ENCODE assay signal across 26 cellular contexts in genomic region chr9:20754556-20754955, GRCh38.
DNase-seq lines count a peak whose midpoint lies in the region; ATAC-seq and TF ChIP-seq lines count a peak whose summit lies in the region.
"Had no signal": no experiment of that assay in that cellular context is flagged by ENCODE, and none has a peak within 500 bp of the region (broad histone marks: within the 10 kb centered on the region; RNA-seq: fewer than 3 reads in every experiment).

No MANE protein-coding gene starts in this region.

- H3K27ac ChIP-seq in endodermal cell (ENCODE audit: low read depth, low read length): no peak overlapping the region
- H3K27ac ChIP-seq: dorsolateral prefrontal cortex, HL-60, lower lobe of right lung, parathyroid adenoma had no signal

- no peaks in the 10 kb centered on the region for H3K27me3 Mint-ChIP-seq in endodermal cell (ENCODE audit: insufficient read depth)
- H3K27me3 Mint-ChIP-seq: CD4-positive, alpha-beta T cell had no signal

- H3K4me3 ChIP-seq in skeletal muscle cell (ENCODE audit: low read depth, low read length): no peak overlapping the region
- no peak overlapping the region for H3K4me3 ChIP-seq in mucosa of descending colon
- no peak overlapping the region for H3K4me3 ChIP-seq in endodermal cell (ENCODE audit: low read length)
- H3K4me3 ChIP-seq: dorsolateral prefrontal cortex, lower lobe of right lung had no signal

- intact Hi-C loops in head of caudate nucleus (cut with DNase I): no loop called here
- intact Hi-C loops in mucosa of descending colon (cut with DNase I, micrococcal nuclease): no loop called here

- DNase-seq in GM04503 (ENCODE audit: low read depth) (peak; percentile 27), RPMI7951 (ENCODE audit: low read depth) (peak; percentile 15), skeletal muscle cell (ENCODE audit: low read depth) (peak; percentile 1), head of caudate nucleus (no peak), mucosa of descending colon (no peak), endodermal cell (no peak)
- DNase-seq: activated CD4-positive, alpha-beta T cell treated with anti-CD3 and anti-CD28 coated beads, Interleukin-2, amount 50 U/mL, for 1 hour; activated naive CD4-positive, alpha-beta T cell treated with anti-CD3 and anti-CD28 coated beads, Interleukin-2, amount 50 U/mL, for 16 hours; CD4-positive, alpha-beta T cell; dorsolateral prefrontal cortex; H9; kidney; lower lobe of right lung; NCI-H1092 treated with DMSO at 0.1 percent for 48 hours; NCI-H2029 treated with DMSO at 0.1 percent for 48 hours; NCI-H345; NCI-H82; nephron progenitor cell; right cardiac atrium; stimulated activated CD4-positive, alpha-beta T cell treated with anti-CD3 and anti-CD28 coated beads, Interleukin-12 subunit alpha, Interleukin-12 subunit beta, amount 100 ng/mL, for 4 hours; stimulated activated CD4-positive, alpha-beta T cell treated with anti-CD3 and anti-CD28 coated beads, Interleukin-4, amount 100 ng/mL, for 24 hours; stimulated activated naive CD4-positive, alpha-beta T cell had no signal

- H3K9me3 Mint-ChIP-seq in endodermal cell: peaks cover 8% of the 10 kb centered on the region

- H3K9ac ChIP-seq in endodermal cell (ENCODE audit: extremely low read depth, low read length, poor library complexity, severe bottlenecking): no peak overlapping the region
- H3K9ac ChIP-seq: parathyroid adenoma had no signal

- H3K9me3 ChIP-seq in mucosa of descending colon: no peaks in the 10 kb centered on the region
- peaks cover 7% of the 10 kb centered on the region for H3K9me3 ChIP-seq in endodermal cell (ENCODE audit: control insufficient read depth, low read length)
- H3K9me3 ChIP-seq: lower lobe of right lung had no signal

- H3K4me1 ChIP-seq in mucosa of descending colon (ENCODE audit: low read depth) (no peaks in the 10 kb centered on the region), endodermal cell (ENCODE audit: control insufficient read depth, insufficient read depth, low read length) (no peaks in the 10 kb centered on the region)
- H3K4me1 ChIP-seq: lower lobe of right lung, parathyroid adenoma had no signal

- H3K4me3 Mint-ChIP-seq in endodermal cell: no peak overlapping the region
- H3K4me3 Mint-ChIP-seq: CD4-positive, alpha-beta T cell; H9; nephron progenitor cell had no signal

- H3K27me3 ChIP-seq in endodermal cell (ENCODE audit: control insufficient read depth, insufficient read depth, low read length, poor library complexity, severe bottlenecking): no peaks in the 10 kb centered on the region
- H3K27me3 ChIP-seq: dorsolateral prefrontal cortex had no signal

- ATAC-seq in esophagus mucosa: peak; percentile 13
- no peak for ATAC-seq in mucosa of descending colon
- ATAC-seq: lower lobe of right lung, right cardiac atrium, Right ventricle myocardium inferior had no signal

- H3K36me3 Mint-ChIP-seq in endodermal cell (ENCODE audit: low read depth): peaks cover 22% of the 10 kb centered on the region

- TF ChIP-seq CTCF in mucosa of descending colon (IDR thresholded peaks at IDR 0.05) (no peak), endodermal cell (conservative IDR thresholded peaks at IDR 0.05) (no peak)

- H3K36me3 ChIP-seq in mucosa of descending colon (ENCODE audit: low read depth) (no peaks in the 10 kb centered on the region), endodermal cell (ENCODE audit: control insufficient read depth, insufficient read depth, low read length) (peaks cover 7% of the 10 kb centered on the region)

- H3K27ac Mint-ChIP-seq in endodermal cell: no peak overlapping the region
- H3K27ac Mint-ChIP-seq: CD4-positive, alpha-beta T cell; H9; nephron progenitor cell had no signal

- peaks cover 4% of the 10 kb centered on the region for H3K4me1 Mint-ChIP-seq in endodermal cell

- 84% methylated on average over 1 of the region's 2 CpGs; no CpG with 5 or more reads in 1 of the 2 experiments for WGBS in endodermal cell (ENCODE audit: insufficient coverage in 1 of 2, insufficient read length in 1 of 2), 2 experiments

Comparison
In these comparisons a context has a peak if more than half of its experiments do, and no peak if none do; other contexts are left out.
1. DNase-seq: peak in GM04503 (single experiment), RPMI7951 (single experiment) and skeletal muscle cell (single experiment); none in head of caudate nucleus (0 of 42), mucosa of descending colon (0 of 3) and endodermal cell (single experiment).